In genomic region chr11:66363805-66364535, GRCh38 we compare ENCODE assay signal across 8 cellular contexts. TPM values are rescaled to one million over a fixed set of nuclear protein-coding genes. Genes with fewer than 3 reads are reported as not detected.
A peak's percentile ranks its signal among the peaks of the same experiment; 100 is the strongest.
DNase-seq lines count a peak whose midpoint lies in the region; ATAC-seq and TF ChIP-seq lines count a peak whose summit lies in the region.

No MANE protein-coding gene starts in this region.

- H3K9ac ChIP-seq in endodermal cell (ENCODE audit: extremely low read depth, low read length, poor library complexity, severe bottlenecking), result no peak overlapping the region

- H3F3A ChIP-seq in DOHH2 (ENCODE audit: control insufficient read depth, insufficient read depth), result 0 out of 2 replicates have a peak, but pooled peaks cover 2% of the 10 kb centered on the region

- no peaks in the 10 kb centered on the region for H3K4me1 Mint-ChIP-seq in endodermal cell
- no peaks in the 10 kb centered on the region for H3K4me1 Mint-ChIP-seq in osteocyte (ENCODE audit: unreplicated experiment)

- H3K27me3 ChIP-seq in DOHH2 (ENCODE audit: control insufficient read depth, low read length) (no peaks in the 10 kb centered on the region), endodermal cell (ENCODE audit: control insufficient read depth, insufficient read depth, low read length, poor library complexity, severe bottlenecking) (no peaks in the 10 kb centered on the region)

- H3K4me1 ChIP-seq in DOHH2 (ENCODE audit: control insufficient read depth, low read length), result no peaks in the 10 kb centered on the region
- H3K4me1 ChIP-seq in endodermal cell (ENCODE audit: control insufficient read depth, insufficient read depth, low read length), result no peaks in the 10 kb centered on the region

- peaks cover 4% of the 10 kb centered on the region; the same call in 1 of the 2 replicates for H4K20me1 ChIP-seq in DOHH2 (ENCODE audit: control insufficient read depth, insufficient read depth, low read depth, low read length)

- no peak overlapping the region for H3K4me3 Mint-ChIP-seq in endodermal cell
- H3K4me3 Mint-ChIP-seq in osteocyte (ENCODE audit: unreplicated experiment), result no peak overlapping the region

- H3K4me2 ChIP-seq in DOHH2 (ENCODE audit: low read length), result no peak overlapping the region

- H3K9me2 ChIP-seq in DOHH2 (replicated peaks; ENCODE audit: control insufficient read depth, low read length), result no peaks in the 10 kb centered on the region

- DNase-seq in Kasumi-1 (lab: John Stamatoyannopoulos, UW), result peak; percentile 31 to 34
- peak; percentile 89 for DNase-seq in activated CD4-positive, alpha-beta T cell treated with anti-CD3 and anti-CD28 coated beads, Interleukin-2, amount 50 U/mL, for 48 hours
- DNase-seq in endodermal cell, result peak; percentile 98
- DNase-seq in osteocyte (ENCODE audit: extremely low spot score, unreplicated experiment), result no peak
- DNase-seq in NCI-H524 treated with DMSO at 0.1 percent for 48 hours (lab: John Stamatoyannopoulos, UW), result no peak
- DNase-seq in ureter (ENCODE audit: low spot score), result no peak

- no peak overlapping the region for H3K27ac Mint-ChIP-seq in endodermal cell
- no peak overlapping the region for H3K27ac Mint-ChIP-seq in osteocyte (ENCODE audit: unreplicated experiment)

- H3K36me3 Mint-ChIP-seq in endodermal cell (ENCODE audit: low read depth) (peaks cover 54% of the 10 kb centered on the region), osteocyte (ENCODE audit: unreplicated experiment) (peaks cover 3% of the 10 kb centered on the region)

- ATAC-seq in HG02642 (IDR thresholded peaks at IDR 0.05; ENCODE audit: poor library complexity, unreplicated experiment), result no peak

- H3K27me3 Mint-ChIP-seq in endodermal cell (ENCODE audit: insufficient read depth) (no peaks in the 10 kb centered on the region), osteocyte (ENCODE audit: unreplicated experiment) (no peaks in the 10 kb centered on the region)

- WGBS in endodermal cell (ENCODE audit: insufficient coverage in 1 of 2, insufficient read length in 1 of 2), 2 experiments, result 78 to 80% methylated on average over 3 to 15 of the region's 15 CpGs

- peak; percentile 98 for TF ChIP-seq CTCF in DOHH2 (IDR thresholded peaks at IDR 0.05; ENCODE audit: low read depth, low read length, poor library complexity, severe bottlenecking)
- TF ChIP-seq CTCF in endodermal cell (conservative IDR thresholded peaks at IDR 0.05), result peak; percentile 98
- peak; percentile 64 for TF ChIP-seq CTCF in osteocyte (IDR thresholded peaks at IDR 0.05)

- no peaks in the 10 kb centered on the region for H3K9me3 Mint-ChIP-seq in endodermal cell
- no peaks in the 10 kb centered on the region for H3K9me3 Mint-ChIP-seq in osteocyte (ENCODE audit: unreplicated experiment)

- H3K4me3 ChIP-seq in DOHH2 (ENCODE audit: low read length) (no peak overlapping the region), endodermal cell (ENCODE audit: low read length) (no peak overlapping the region)

- H3K79me2 ChIP-seq in DOHH2 (ENCODE audit: control insufficient read depth, low read length), result peaks cover 1% of the 10 kb centered on the region

- no peaks in the 10 kb centered on the region for H3K9me3 ChIP-seq in DOHH2 (ENCODE audit: control insufficient read depth, insufficient read depth, low read length)
- no peaks in the 10 kb centered on the region for H3K9me3 ChIP-seq in endodermal cell (ENCODE audit: control insufficient read depth, low read length)

- H3K36me3 ChIP-seq in DOHH2 (ENCODE audit: control insufficient read depth, low read length), result peaks cover 59% of the 10 kb centered on the region
- peaks cover 53% of the 10 kb centered on the region for H3K36me3 ChIP-seq in endodermal cell (ENCODE audit: control insufficient read depth, insufficient read depth, low read length)

- no peak overlapping the region for H3K27ac ChIP-seq in DOHH2 (ENCODE audit: low read depth, low read length)
- H3K27ac ChIP-seq in endodermal cell (ENCODE audit: low read depth, low read length), result no peak overlapping the region

RNA-seq across cellular contexts. Expression of gene SLC29A2, which starts 7.6 kb away (rescaled TPM):
- total RNA-seq in endodermal cell (10 to 100 TPM; 30.8 to 32.4 TPM), osteocyte (2.0 and 3.6 TPM in 2 replicates), ureter (13.0 TPM)
- 22.8 TPM for polyA plus RNA-seq in endodermal cell (2013, experiment 1 of 2)
- 21.4 TPM for polyA plus RNA-seq in endodermal cell (2013, experiment 2 of 2)

RNA-seq across cellular contexts. Expression of gene B4GAT1, which starts 16.5 kb away (rescaled TPM):
- total RNA-seq in endodermal cell (10 to 100 TPM; 29.4 to 45.7 TPM), osteocyte (31.0 and 32.7 TPM in 2 replicates), ureter (15.2 TPM)
- 46.8 TPM for polyA plus RNA-seq in endodermal cell (2013, experiment 1 of 2)
- polyA plus RNA-seq in endodermal cell (2013, experiment 2 of 2), result 44.7 TPM

RNA-seq across cellular contexts. Expression of gene BRMS1, which starts 19.1 kb away (rescaled TPM):
- 10 to 100 TPM; 38.7 to 40.3 TPM for total RNA-seq in endodermal cell
- 29.5 TPM for polyA plus RNA-seq in endodermal cell (2013, experiment 1 of 2)
- polyA plus RNA-seq in endodermal cell (2013, experiment 2 of 2), result 30.5 TPM
- 32.3 and 33.4 TPM in 2 replicates for total RNA-seq in osteocyte
- total RNA-seq in ureter, result 25.7 TPM

RNA-seq across cellular contexts. Expression of gene RIN1, which starts 27.7 kb away (rescaled TPM):
- total RNA-seq in endodermal cell, result 1 to 10 TPM; 2.2 to 2.6 TPM
- polyA plus RNA-seq in endodermal cell (2013, experiment 1 of 2), result 3.6 TPM
- polyA plus RNA-seq in endodermal cell (2013, experiment 2 of 2), result 4.0 TPM
- 21.0 and 23.6 TPM in 2 replicates for total RNA-seq in osteocyte
- total RNA-seq in ureter, result 16.7 TPM

RNA-seq across cellular contexts. Expression of gene CD248, which starts 47.1 kb away (rescaled TPM):
- total RNA-seq in endodermal cell (under 1 TPM; 0.33 to 0.40 TPM), osteocyte (68.7 and 70.9 TPM in 2 replicates), ureter (49.2 TPM)
- 4.7 TPM for polyA plus RNA-seq in endodermal cell (2013, experiment 1 of 2)
- polyA plus RNA-seq in endodermal cell (2013, experiment 2 of 2), result 5.5 TPM

Comparison
In these comparisons a context has a peak if more than half of its experiments do, and no peak if none do; other contexts are left out.
1. DNase-seq: peak in Kasumi-1 (2 of 2), activated CD4-positive, alpha-beta T cell treated with anti-CD3 and anti-CD28 coated beads, Interleukin-2, amount 50 U/mL, for 48 hours (2 of 2) and endodermal cell (single experiment); none in osteocyte (single experiment), NCI-H524 treated with DMSO at 0.1 percent for 48 hours (single experiment) and ureter (single experiment).
2. Peak in every context shown above with its lines, with median percentiles within 50 percentile points of each other: CTCF ChIP-seq.